In the genomic region with DNA sequence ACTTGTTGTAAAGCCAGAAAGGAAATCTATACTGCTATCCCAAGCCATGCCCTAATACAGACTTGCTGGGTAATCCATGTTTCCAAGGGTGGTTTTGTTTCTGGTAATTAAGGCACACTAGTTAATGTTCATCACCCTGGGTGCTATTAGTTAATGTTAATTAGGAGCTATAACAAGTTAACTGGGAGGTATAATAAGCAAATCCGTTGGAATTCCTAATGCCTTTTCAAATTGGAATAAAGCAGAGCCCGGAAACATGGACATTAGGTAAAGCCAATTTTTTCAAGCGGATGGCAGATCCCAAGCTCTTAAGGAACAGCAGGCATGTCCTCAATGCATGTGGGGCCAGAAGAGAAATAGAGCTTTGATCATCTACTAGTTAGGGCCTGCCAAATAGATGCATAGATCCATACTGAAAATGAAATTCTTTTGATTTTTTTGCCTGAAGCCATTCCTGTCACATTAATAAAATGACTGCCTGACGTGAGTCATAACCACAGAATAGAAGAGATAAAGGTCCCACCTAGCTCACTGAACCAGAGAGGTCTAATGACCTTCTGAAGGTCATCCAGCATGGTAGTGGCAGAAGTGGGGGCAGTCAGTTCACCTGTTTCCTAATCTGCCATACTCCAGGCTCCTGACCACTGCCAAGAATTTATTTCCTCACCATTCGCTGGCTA, we compare ENCODE assay signal across 1 cellular context.
A peak's percentile ranks its signal among the peaks of the same experiment; 100 is the strongest.
TF ChIP-seq lines count a peak whose summit lies in the region.

No MANE protein-coding gene starts in this region.

TF ChIP-seq in K562, 482 proteins besides CTCF, POLR2A, EP300 and RAD21 (continued from another document and continues in another):
- TF ChIP-seq, protein P1, sequence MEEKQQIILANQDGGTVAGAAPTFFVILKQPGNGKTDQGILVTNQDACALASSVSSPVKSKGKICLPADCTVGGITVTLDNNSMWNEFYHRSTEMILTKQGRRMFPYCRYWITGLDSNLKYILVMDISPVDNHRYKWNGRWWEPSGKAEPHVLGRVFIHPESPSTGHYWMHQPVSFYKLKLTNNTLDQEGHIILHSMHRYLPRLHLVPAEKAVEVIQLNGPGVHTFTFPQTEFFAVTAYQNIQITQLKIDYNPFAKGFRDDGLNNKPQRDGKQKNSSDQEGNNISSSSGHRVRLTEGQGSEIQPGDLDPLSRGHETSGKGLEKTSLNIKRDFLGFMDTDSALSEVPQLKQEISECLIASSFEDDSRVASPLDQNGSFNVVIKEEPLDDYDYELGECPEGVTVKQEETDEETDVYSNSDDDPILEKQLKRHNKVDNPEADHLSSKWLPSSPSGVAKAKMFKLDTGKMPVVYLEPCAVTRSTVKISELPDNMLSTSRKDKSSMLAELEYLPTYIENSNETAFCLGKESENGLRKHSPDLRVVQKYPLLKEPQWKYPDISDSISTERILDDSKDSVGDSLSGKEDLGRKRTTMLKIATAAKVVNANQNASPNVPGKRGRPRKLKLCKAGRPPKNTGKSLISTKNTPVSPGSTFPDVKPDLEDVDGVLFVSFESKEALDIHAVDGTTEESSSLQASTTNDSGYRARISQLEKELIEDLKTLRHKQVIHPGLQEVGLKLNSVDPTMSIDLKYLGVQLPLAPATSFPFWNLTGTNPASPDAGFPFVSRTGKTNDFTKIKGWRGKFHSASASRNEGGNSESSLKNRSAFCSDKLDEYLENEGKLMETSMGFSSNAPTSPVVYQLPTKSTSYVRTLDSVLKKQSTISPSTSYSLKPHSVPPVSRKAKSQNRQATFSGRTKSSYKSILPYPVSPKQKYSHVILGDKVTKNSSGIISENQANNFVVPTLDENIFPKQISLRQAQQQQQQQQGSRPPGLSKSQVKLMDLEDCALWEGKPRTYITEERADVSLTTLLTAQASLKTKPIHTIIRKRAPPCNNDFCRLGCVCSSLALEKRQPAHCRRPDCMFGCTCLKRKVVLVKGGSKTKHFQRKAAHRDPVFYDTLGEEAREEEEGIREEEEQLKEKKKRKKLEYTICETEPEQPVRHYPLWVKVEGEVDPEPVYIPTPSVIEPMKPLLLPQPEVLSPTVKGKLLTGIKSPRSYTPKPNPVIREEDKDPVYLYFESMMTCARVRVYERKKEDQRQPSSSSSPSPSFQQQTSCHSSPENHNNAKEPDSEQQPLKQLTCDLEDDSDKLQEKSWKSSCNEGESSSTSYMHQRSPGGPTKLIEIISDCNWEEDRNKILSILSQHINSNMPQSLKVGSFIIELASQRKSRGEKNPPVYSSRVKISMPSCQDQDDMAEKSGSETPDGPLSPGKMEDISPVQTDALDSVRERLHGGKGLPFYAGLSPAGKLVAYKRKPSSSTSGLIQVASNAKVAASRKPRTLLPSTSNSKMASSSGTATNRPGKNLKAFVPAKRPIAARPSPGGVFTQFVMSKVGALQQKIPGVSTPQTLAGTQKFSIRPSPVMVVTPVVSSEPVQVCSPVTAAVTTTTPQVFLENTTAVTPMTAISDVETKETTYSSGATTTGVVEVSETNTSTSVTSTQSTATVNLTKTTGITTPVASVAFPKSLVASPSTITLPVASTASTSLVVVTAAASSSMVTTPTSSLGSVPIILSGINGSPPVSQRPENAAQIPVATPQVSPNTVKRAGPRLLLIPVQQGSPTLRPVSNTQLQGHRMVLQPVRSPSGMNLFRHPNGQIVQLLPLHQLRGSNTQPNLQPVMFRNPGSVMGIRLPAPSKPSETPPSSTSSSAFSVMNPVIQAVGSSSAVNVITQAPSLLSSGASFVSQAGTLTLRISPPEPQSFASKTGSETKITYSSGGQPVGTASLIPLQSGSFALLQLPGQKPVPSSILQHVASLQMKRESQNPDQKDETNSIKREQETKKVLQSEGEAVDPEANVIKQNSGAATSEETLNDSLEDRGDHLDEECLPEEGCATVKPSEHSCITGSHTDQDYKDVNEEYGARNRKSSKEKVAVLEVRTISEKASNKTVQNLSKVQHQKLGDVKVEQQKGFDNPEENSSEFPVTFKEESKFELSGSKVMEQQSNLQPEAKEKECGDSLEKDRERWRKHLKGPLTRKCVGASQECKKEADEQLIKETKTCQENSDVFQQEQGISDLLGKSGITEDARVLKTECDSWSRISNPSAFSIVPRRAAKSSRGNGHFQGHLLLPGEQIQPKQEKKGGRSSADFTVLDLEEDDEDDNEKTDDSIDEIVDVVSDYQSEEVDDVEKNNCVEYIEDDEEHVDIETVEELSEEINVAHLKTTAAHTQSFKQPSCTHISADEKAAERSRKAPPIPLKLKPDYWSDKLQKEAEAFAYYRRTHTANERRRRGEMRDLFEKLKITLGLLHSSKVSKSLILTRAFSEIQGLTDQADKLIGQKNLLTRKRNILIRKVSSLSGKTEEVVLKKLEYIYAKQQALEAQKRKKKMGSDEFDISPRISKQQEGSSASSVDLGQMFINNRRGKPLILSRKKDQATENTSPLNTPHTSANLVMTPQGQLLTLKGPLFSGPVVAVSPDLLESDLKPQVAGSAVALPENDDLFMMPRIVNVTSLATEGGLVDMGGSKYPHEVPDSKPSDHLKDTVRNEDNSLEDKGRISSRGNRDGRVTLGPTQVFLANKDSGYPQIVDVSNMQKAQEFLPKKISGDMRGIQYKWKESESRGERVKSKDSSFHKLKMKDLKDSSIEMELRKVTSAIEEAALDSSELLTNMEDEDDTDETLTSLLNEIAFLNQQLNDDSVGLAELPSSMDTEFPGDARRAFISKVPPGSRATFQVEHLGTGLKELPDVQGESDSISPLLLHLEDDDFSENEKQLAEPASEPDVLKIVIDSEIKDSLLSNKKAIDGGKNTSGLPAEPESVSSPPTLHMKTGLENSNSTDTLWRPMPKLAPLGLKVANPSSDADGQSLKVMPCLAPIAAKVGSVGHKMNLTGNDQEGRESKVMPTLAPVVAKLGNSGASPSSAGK (IDR thresholded peaks at IDR 0.05), result no peak
- TF ChIP-seq, protein P2, sequence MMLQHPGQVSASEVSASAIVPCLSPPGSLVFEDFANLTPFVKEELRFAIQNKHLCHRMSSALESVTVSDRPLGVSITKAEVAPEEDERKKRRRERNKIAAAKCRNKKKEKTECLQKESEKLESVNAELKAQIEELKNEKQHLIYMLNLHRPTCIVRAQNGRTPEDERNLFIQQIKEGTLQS (IDR thresholded peaks at IDR 0.05), result peak; percentile 64
- TF ChIP-seq, protein P2 (CRISPR knock-in tag; conservative IDR thresholded peaks at IDR 0.05), result no peak
- TF ChIP-seq NFYB (IDR thresholded peaks at IDR 0.05; ENCODE audit: extremely low read depth, insufficient read length) (no peak), ZNF224 (CRISPR knock-in tag; IDR thresholded peaks at IDR 0.05) (no peak), ZC3H11A (IDR thresholded peaks at IDR 0.05; ENCODE audit: low read depth, low read length) (no peak), HDAC2 (IDR thresholded peaks at IDR 0.05) (peak; percentile 54; the same call in 1 of the 2 replicates), ZKSCAN3 (CRISPR knock-in tag; IDR thresholded peaks at IDR 0.05) (no peak), TRIM28 (IDR thresholded peaks at IDR 0.05) (no peak), HOXB6 (CRISPR knock-in tag; IDR thresholded peaks at IDR 0.05; ENCODE audit: borderline replicate concordance) (no peak), DACH1 (IDR thresholded peaks at IDR 0.05; ENCODE audit: partially characterized antibody) (peak; percentile 52), NFIC (IDR thresholded peaks at IDR 0.05) (no peak), SMARCB1 (IDR thresholded peaks at IDR 0.05; ENCODE audit: insufficient read length, low read depth) (peak; percentile 21), SAFB2 (IDR thresholded peaks at IDR 0.05; ENCODE audit: borderline replicate concordance, low read depth, low read length, severe bottlenecking) (no peak)
- TF ChIP-seq, protein P3, sequence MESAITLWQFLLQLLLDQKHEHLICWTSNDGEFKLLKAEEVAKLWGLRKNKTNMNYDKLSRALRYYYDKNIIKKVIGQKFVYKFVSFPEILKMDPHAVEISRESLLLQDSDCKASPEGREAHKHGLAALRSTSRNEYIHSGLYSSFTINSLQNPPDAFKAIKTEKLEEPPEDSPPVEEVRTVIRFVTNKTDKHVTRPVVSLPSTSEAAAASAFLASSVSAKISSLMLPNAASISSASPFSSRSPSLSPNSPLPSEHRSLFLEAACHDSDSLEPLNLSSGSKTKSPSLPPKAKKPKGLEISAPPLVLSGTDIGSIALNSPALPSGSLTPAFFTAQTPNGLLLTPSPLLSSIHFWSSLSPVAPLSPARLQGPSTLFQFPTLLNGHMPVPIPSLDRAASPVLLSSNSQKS (CRISPR knock-in tag; IDR thresholded peaks at IDR 0.05), result no peak
- TF ChIP-seq, protein P4, sequence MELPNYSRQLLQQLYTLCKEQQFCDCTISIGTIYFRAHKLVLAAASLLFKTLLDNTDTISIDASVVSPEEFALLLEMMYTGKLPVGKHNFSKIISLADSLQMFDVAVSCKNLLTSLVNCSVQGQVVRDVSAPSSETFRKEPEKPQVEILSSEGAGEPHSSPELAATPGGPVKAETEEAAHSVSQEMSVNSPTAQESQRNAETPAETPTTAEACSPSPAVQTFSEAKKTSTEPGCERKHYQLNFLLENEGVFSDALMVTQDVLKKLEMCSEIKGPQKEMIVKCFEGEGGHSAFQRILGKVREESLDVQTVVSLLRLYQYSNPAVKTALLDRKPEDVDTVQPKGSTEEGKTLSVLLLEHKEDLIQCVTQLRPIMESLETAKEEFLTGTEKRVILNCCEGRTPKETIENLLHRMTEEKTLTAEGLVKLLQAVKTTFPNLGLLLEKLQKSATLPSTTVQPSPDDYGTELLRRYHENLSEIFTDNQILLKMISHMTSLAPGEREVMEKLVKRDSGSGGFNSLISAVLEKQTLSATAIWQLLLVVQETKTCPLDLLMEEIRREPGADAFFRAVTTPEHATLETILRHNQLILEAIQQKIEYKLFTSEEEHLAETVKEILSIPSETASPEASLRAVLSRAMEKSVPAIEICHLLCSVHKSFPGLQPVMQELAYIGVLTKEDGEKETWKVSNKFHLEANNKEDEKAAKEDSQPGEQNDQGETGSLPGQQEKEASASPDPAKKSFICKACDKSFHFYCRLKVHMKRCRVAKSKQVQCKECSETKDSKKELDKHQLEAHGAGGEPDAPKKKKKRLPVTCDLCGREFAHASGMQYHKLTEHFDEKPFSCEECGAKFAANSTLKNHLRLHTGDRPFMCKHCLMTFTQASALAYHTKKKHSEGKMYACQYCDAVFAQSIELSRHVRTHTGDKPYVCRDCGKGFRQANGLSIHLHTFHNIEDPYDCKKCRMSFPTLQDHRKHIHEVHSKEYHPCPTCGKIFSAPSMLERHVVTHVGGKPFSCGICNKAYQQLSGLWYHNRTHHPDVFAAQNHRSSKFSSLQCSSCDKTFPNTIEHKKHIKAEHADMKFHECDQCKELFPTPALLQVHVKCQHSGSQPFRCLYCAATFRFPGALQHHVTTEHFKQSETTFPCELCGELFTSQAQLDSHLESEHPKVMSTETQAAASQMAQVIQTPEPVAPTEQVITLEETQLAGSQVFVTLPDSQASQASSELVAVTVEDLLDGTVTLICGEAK (IDR thresholded peaks at IDR 0.05), result no peak
- TF ChIP-seq, protein P4 (CRISPR knock-in tag; IDR thresholded peaks at IDR 0.05), result no peak
- TF ChIP-seq, protein P5, sequence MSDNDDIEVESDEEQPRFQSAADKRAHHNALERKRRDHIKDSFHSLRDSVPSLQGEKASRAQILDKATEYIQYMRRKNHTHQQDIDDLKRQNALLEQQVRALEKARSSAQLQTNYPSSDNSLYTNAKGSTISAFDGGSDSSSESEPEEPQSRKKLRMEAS (CRISPR knock-in tag; IDR thresholded peaks at IDR 0.05), result no peak
- TF ChIP-seq, protein P6, sequence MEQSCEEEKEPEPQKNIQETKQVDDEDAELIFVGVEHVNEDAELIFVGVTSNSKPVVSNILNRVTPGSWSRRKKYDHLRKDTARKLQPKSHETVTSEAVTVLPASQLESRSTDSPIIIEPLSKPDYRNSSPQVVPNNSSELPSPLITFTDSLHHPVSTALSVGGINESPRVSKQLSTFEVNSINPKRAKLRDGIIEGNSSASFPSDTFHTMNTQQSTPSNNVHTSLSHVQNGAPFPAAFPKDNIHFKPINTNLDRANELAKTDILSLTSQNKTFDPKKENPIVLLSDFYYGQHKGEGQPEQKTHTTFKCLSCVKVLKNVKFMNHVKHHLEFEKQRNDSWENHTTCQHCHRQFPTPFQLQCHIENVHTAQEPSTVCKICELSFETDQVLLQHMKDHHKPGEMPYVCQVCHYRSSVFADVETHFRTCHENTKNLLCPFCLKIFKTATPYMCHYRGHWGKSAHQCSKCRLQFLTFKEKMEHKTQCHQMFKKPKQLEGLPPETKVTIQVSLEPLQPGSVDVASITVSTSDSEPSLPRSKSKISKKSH (CRISPR knock-in tag; IDR thresholded peaks at IDR 0.05), result no peak
- TF ChIP-seq, protein P7, sequence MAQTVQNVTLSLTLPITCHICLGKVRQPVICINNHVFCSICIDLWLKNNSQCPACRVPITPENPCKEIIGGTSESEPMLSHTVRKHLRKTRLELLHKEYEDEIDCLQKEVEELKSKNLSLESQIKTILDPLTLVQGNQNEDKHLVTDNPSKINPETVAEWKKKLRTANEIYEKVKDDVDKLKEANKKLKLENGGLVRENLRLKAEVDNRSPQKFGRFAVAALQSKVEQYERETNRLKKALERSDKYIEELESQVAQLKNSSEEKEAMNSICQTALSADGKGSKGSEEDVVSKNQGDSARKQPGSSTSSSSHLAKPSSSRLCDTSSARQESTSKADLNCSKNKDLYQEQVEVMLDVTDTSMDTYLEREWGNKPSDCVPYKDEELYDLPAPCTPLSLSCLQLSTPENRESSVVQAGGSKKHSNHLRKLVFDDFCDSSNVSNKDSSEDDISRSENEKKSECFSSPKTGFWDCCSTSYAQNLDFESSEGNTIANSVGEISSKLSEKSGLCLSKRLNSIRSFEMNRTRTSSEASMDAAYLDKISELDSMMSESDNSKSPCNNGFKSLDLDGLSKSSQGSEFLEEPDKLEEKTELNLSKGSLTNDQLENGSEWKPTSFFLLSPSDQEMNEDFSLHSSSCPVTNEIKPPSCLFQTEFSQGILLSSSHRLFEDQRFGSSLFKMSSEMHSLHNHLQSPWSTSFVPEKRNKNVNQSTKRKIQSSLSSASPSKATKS (CRISPR knock-in tag; IDR thresholded peaks at IDR 0.05), result no peak
